15 cellular contexts compared by ENCODE assay signal in genomic region chr20:37413354-37413753, GRCh38.
"Had no signal": no experiment of that assay in that cellular context is flagged by ENCODE, and none has a peak within 500 bp of the region (broad histone marks: within the 10 kb centered on the region; RNA-seq: fewer than 3 reads in every experiment).

No MANE protein-coding gene starts in this region.

- H3K36me3 Mint-ChIP-seq: activated naive CD8-positive, alpha-beta T cell treated with anti-CD3 and anti-CD28 coated beads, Interleukin-2, amount 10 ng/mL, durations not matched to agents 7 days and 5 days; naive thymus-derived CD4-positive, alpha-beta T cell; stimulated activated effector memory CD8-positive, alpha-beta T cell treated with anti-CD3 and anti-CD28 coated beads, Interleukin-12 subunit alpha, Interleukin-12 subunit beta, amount 100 ng/mL, for 72 hours had no signal

- H3K27ac ChIP-seq: body of pancreas, gastroesophageal sphincter, heart right ventricle, sigmoid colon had no signal

- DNase-seq: activated CD4-positive, alpha-beta T cell treated with anti-CD3 and anti-CD28 coated beads for 48 hours; activated CD4-positive, CD25-positive, alpha-beta regulatory T cell; activated naive CD4-positive, alpha-beta T cell; activated naive CD8-positive, alpha-beta T cell treated with anti-CD3 and anti-CD28 coated beads, Interleukin-2, amount 10 ng/mL, durations not matched to agents 7 days and 5 days; activated T-cell treated with anti-CD3 and anti-CD28 coated beads, Interleukin-2, amount 50 U/mL, for 1 hour; body of pancreas; heart right ventricle; mesendoderm; sigmoid colon; stimulated activated CD4-positive, alpha-beta T cell treated with anti-CD3 and anti-CD28 coated beads, Interleukin-4, amount 100 ng/mL, for 24 hours had no signal

- H3K27ac Mint-ChIP-seq: activated CD8-positive, alpha-beta T cell treated with anti-CD3 and anti-CD28 coated beads for 36 hours; activated naive CD8-positive, alpha-beta T cell treated with anti-CD3 and anti-CD28 coated beads, Interleukin-2, amount 10 ng/mL, durations not matched to agents 7 days and 5 days; activated T-helper 17 cell treated with anti-CD3 and anti-CD28 coated beads, Interleukin-2, amount 50 U/mL, for 72 hours; stimulated activated effector memory CD8-positive, alpha-beta T cell treated with anti-CD3 and anti-CD28 coated beads, Interleukin-12 subunit alpha, Interleukin-12 subunit beta, amount 100 ng/mL, for 72 hours had no signal

- H3K9me3 ChIP-seq: body of pancreas, gastroesophageal sphincter, heart right ventricle, sigmoid colon had no signal

- H3K4me1 ChIP-seq: body of pancreas had no signal

- H3K36me3 ChIP-seq: gastroesophageal sphincter, heart right ventricle, sigmoid colon had no signal

- H3K4me3 ChIP-seq: body of pancreas, heart right ventricle, sigmoid colon had no signal

- H3K4me3 Mint-ChIP-seq: activated CD8-positive, alpha-beta T cell treated with anti-CD3 and anti-CD28 coated beads for 36 hours; activated naive CD8-positive, alpha-beta T cell treated with anti-CD3 and anti-CD28 coated beads, Interleukin-2, amount 10 ng/mL, durations not matched to agents 7 days and 5 days; activated T-helper 17 cell treated with anti-CD3 and anti-CD28 coated beads, Interleukin-2, amount 50 U/mL, for 72 hours; stimulated activated effector memory CD8-positive, alpha-beta T cell treated with anti-CD3 and anti-CD28 coated beads, Interleukin-12 subunit alpha, Interleukin-12 subunit beta, amount 100 ng/mL, for 72 hours had no signal

- H3K9me3 Mint-ChIP-seq: activated CD8-positive, alpha-beta T cell treated with anti-CD3 and anti-CD28 coated beads for 36 hours; activated naive CD8-positive, alpha-beta T cell treated with anti-CD3 and anti-CD28 coated beads, Interleukin-2, amount 10 ng/mL, durations not matched to agents 7 days and 5 days; activated T-helper 17 cell treated with anti-CD3 and anti-CD28 coated beads, Interleukin-2, amount 50 U/mL, for 72 hours; stimulated activated effector memory CD8-positive, alpha-beta T cell treated with anti-CD3 and anti-CD28 coated beads, Interleukin-12 subunit alpha, Interleukin-12 subunit beta, amount 100 ng/mL, for 72 hours had no signal

- ATAC-seq: body of pancreas, gastroesophageal sphincter had no signal
